10 cellular contexts compared by ENCODE assay signal in genomic region chr5:180470966-180471582, GRCh38. TPM values are rescaled to one million over a fixed set of nuclear protein-coding genes. Genes with fewer than 3 reads are reported as not detected.
DNase-seq lines count a peak whose midpoint lies in the region; ATAC-seq, FAIRE-seq and TF ChIP-seq lines count a peak whose summit lies in the region.
"Had no signal": no experiment of that assay in that cellular context is flagged by ENCODE, and none has a peak within 500 bp of the region (broad histone marks: within the 10 kb centered on the region; RNA-seq: fewer than 3 reads in every experiment).

No MANE protein-coding gene starts in this region.

- H3K9me3 Mint-ChIP-seq in activated naive CD8-positive, alpha-beta T cell treated with anti-CD3 and anti-CD28 coated beads for 36 hours = no peaks in the 10 kb centered on the region

- peaks cover 3% of the 10 kb centered on the region for H3K4me1 Mint-ChIP-seq in activated naive CD8-positive, alpha-beta T cell treated with anti-CD3 and anti-CD28 coated beads for 36 hours

- H3K27me3 Mint-ChIP-seq in activated naive CD8-positive, alpha-beta T cell treated with anti-CD3 and anti-CD28 coated beads for 36 hours = peaks cover 8% of the 10 kb centered on the region

- peaks cover 7% of the 10 kb centered on the region for H3K4me1 ChIP-seq in SJSA1 (replicated peaks)
- peaks cover 23% of the 10 kb centered on the region for H3K4me1 ChIP-seq in cardiac muscle cell (ENCODE audit: low read depth)

- DNase-seq in DMS53 (lab: John Stamatoyannopoulos, UW) (peak; percentile 71), DMS53 treated with DMSO at 0.1 percent for 48 hours (lab: John Stamatoyannopoulos, UW; ENCODE audit: unreplicated experiment) (no peak), SJSA1 (ENCODE audit: low read depth in 1 of 2, low spot score in 2 of 2) (peak; percentile 69 to 70), cardiac muscle cell (ENCODE audit: low read depth in 1 of 2, low spot score in 1 of 2) (peak; percentile 79 to 81), posterior vena cava (ENCODE audit: low spot score) (peak; percentile 82), urothelium cell line (ENCODE audit: low spot score) (peak; percentile 71)
- DNase-seq in activated naive CD8-positive, alpha-beta T cell treated with anti-CD3 and anti-CD28 coated beads for 36 hours = peak; percentile 60

- H3K27ac ChIP-seq in SJSA1 (no peak overlapping the region), cardiac muscle cell (no peak overlapping the region)
- H3K27ac ChIP-seq: epithelial cell of prostate had no signal

- ATAC-seq in HG03432 (IDR thresholded peaks at IDR 0.05; ENCODE audit: unreplicated experiment) = peak; percentile 44

- H3K4me3 Mint-ChIP-seq in activated naive CD8-positive, alpha-beta T cell treated with anti-CD3 and anti-CD28 coated beads for 36 hours = no peak overlapping the region

- intact Hi-C loops in posterior vena cava (cut with DNase I) = loop anchor here (2.0 to 10.0 kb wide), 2 partner anchors 176 kb away; partner anchors contain the start of gene MAPK9 (in 1 of the 2)

- peak; percentile 86 for TF ChIP-seq CTCF in cardiac muscle cell (IDR thresholded peaks at IDR 0.05; ENCODE audit: low read depth, low read length)

- FAIRE-seq in urothelium cell line (lab: Jason Lieb, UNC) = no peak
- FAIRE-seq: A204.1 had no signal

- no peak overlapping the region for H3K27ac Mint-ChIP-seq in activated naive CD8-positive, alpha-beta T cell treated with anti-CD3 and anti-CD28 coated beads for 36 hours

- H3K4me3 ChIP-seq in SJSA1 (no peak overlapping the region), cardiac muscle cell (no peak overlapping the region)

- no peaks in the 10 kb centered on the region for H3K36me3 Mint-ChIP-seq in activated naive CD8-positive, alpha-beta T cell treated with anti-CD3 and anti-CD28 coated beads for 36 hours

- no peaks in the 10 kb centered on the region for H3K9me3 ChIP-seq in SJSA1 (replicated peaks)
- H3K9me3 ChIP-seq in cardiac muscle cell (ENCODE audit: low read depth) = no peaks in the 10 kb centered on the region

- H3K36me3 ChIP-seq in SJSA1 = no peaks in the 10 kb centered on the region
- no peaks in the 10 kb centered on the region for H3K36me3 ChIP-seq in cardiac muscle cell

- no peaks in the 10 kb centered on the region for H3K27me3 ChIP-seq in SJSA1 (replicated peaks)
- no peaks in the 10 kb centered on the region for H3K27me3 ChIP-seq in cardiac muscle cell

RNA-seq across cellular contexts. Expression of gene CNOT6, which starts 23.1 kb away (rescaled TPM):
- 20.1 and 32.9 TPM in 2 replicates for total RNA-seq in SJSA1 (2014; rRNA removed; shearing (Covaris generic))
- total RNA-seq in activated naive CD8-positive, alpha-beta T cell treated with anti-CD3 and anti-CD28 coated beads for 36 hours = 10 to 100 TPM; 35.4 to 37.5 TPM
- total RNA-seq in cardiac muscle cell = 7.5 and 20.3 TPM in 2 replicates
- 13.2 and 15.0 TPM in 2 replicates for polyA plus RNA-seq in cardiac muscle cell
- 10 to 100 TPM; 19.9 to 22.6 TPM for total RNA-seq in posterior vena cava
